In the genomic region with DNA sequence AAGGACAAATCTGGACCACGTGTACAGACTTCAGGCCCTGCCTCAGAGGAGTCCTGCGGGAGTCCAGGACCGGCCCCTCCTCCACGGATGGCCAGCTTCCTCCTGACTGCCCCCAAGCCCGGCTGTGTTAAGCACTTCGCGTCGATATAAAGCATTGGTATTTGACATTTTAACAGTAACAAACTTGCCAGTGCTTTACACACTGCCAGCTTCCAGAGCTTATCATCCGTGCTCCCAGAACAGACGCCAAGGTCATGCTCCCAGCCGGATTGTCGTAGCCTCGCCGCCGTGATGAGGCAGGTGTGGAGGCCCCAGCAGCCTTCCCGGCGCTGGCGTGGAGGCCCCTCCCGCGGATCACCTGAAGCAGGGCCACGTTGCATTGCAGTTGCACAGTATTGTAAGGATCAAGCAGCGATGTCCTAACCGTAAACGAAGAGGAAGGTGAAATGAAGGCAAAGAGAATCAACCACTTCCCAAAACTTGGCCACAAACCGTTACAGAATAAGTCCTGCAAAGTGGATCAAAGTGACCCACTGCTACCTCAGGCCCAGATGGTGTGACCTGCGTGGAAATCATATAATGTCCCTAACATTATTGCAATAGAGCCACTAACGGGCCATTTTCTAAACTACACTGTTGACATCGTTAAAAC, we compare ENCODE assay signal across 12 cellular contexts. TPM values are rescaled to one million over a fixed set of nuclear protein-coding genes. Genes with fewer than 3 reads are reported as not detected.
DNase-seq lines count a peak whose midpoint lies in the region; ATAC-seq and TF ChIP-seq lines count a peak whose summit lies in the region.
"Had no signal": no experiment of that assay in that cellular context is flagged by ENCODE, and none has a peak within 500 bp of the region (broad histone marks: within the 10 kb centered on the region; RNA-seq: fewer than 3 reads in every experiment).

No MANE protein-coding gene starts in this region.

- H3K27ac Mint-ChIP-seq in activated naive CD4-positive, alpha-beta T cell treated with anti-CD3 and anti-CD28 coated beads, Interleukin-2, amount 50 U/mL, for 24 hours = peak overlapping the region; percentile 8
- H3K27ac Mint-ChIP-seq in activated naive CD8-positive, alpha-beta T cell treated with anti-CD3 and anti-CD28 coated beads for 36 hours = peak overlapping the region; percentile 62

- no peak overlapping the region for H3K4me3 Mint-ChIP-seq in activated naive CD4-positive, alpha-beta T cell treated with anti-CD3 and anti-CD28 coated beads, Interleukin-2, amount 50 U/mL, for 24 hours
- no peak overlapping the region for H3K4me3 Mint-ChIP-seq in activated naive CD8-positive, alpha-beta T cell treated with anti-CD3 and anti-CD28 coated beads for 36 hours

- H3K4me1 Mint-ChIP-seq in activated naive CD4-positive, alpha-beta T cell treated with anti-CD3 and anti-CD28 coated beads, Interleukin-2, amount 50 U/mL, for 24 hours = peaks cover 24% of the 10 kb centered on the region
- peaks cover 19% of the 10 kb centered on the region for H3K4me1 Mint-ChIP-seq in activated naive CD8-positive, alpha-beta T cell treated with anti-CD3 and anti-CD28 coated beads for 36 hours

- H3K9me3 ChIP-seq in left lung (no peaks in the 10 kb centered on the region), thyroid gland (no peaks in the 10 kb centered on the region)
- H3K9me3 ChIP-seq: SJSA1 had no signal

- peaks cover 0 to 43% of the 10 kb centered on the region in 2 donors for H3K4me1 ChIP-seq in left lung
- H3K4me1 ChIP-seq in thyroid gland = peaks cover 10 to 15% of the 10 kb centered on the region in 2 donors
- H3K4me1 ChIP-seq: SJSA1 had no signal

- no peaks in the 10 kb centered on the region for H3K27me3 ChIP-seq in left lung
- no peaks in the 10 kb centered on the region for H3K27me3 ChIP-seq in thyroid gland
- H3K27me3 ChIP-seq: SJSA1 had no signal

- H3K4me3 ChIP-seq in left lung = no peak overlapping the region
- H3K4me3 ChIP-seq in thyroid gland (replicated peaks in 1 of 3) = no peak overlapping the region
- H3K4me3 ChIP-seq: SJSA1 had no signal

- 84% methylated on average over 28 of the region's 28 CpGs for WGBS in thyroid gland, 2 donors

- H3K36me3 Mint-ChIP-seq in activated naive CD4-positive, alpha-beta T cell treated with anti-CD3 and anti-CD28 coated beads, Interleukin-2, amount 50 U/mL, for 24 hours = peaks cover 2% of the 10 kb centered on the region
- H3K36me3 Mint-ChIP-seq in activated naive CD8-positive, alpha-beta T cell treated with anti-CD3 and anti-CD28 coated beads for 36 hours = peaks cover 11% of the 10 kb centered on the region

- H3K27me3 Mint-ChIP-seq in activated naive CD4-positive, alpha-beta T cell treated with anti-CD3 and anti-CD28 coated beads, Interleukin-2, amount 50 U/mL, for 24 hours = no peaks in the 10 kb centered on the region
- H3K27me3 Mint-ChIP-seq in activated naive CD8-positive, alpha-beta T cell treated with anti-CD3 and anti-CD28 coated beads for 36 hours = no peaks in the 10 kb centered on the region

- H3K36me3 ChIP-seq in left lung = peaks cover 0 to 68% of the 10 kb centered on the region in 2 donors
- peaks cover 45% of the 10 kb centered on the region in 2 donors for H3K36me3 ChIP-seq in thyroid gland

- H3K27ac ChIP-seq in left lung = peak overlapping the region in 1 of 2 donors; percentile 55
- H3K27ac ChIP-seq in thyroid gland = peak overlapping the region in 2 of 3 donors; percentile 39 to 52
- H3K27ac ChIP-seq: SJSA1 had no signal

- peak; percentile 28 for ATAC-seq in left lung
- no peak for ATAC-seq in esophagus mucosa
- ATAC-seq in GM21576 (IDR thresholded peaks at IDR 0.05; ENCODE audit: unreplicated experiment) = no peak
- ATAC-seq: HCT116 had no signal

- DNase-seq in activated naive CD4-positive, alpha-beta T cell (lab: John Stamatoyannopoulos, UW) = no peak
- no peak for DNase-seq in activated naive CD8-positive, alpha-beta T cell treated with anti-CD3 and anti-CD28 coated beads for 36 hours
- no peak for DNase-seq in left lung
- DNase-seq in thyroid gland = no peak
- DNase-seq in dedifferentiated amniotic fluid mesenchymal stem cell (ENCODE audit: extremely low spot score) = no peak
- DNase-seq: NCI-H526; stimulated activated CD4-positive, alpha-beta T cell treated with anti-CD3 and anti-CD28 coated beads, Interleukin-15, amount 100 ng/mL, for 24 hours had no signal

- no peak for TF ChIP-seq CTCF in left lung (IDR thresholded peaks at IDR 0.05)
- no peak for TF ChIP-seq CTCF in thyroid gland (IDR thresholded peaks at IDR 0.05)

- TF ChIP-seq POLR2A in thyroid gland (IDR thresholded peaks at IDR 0.05) = no peak

- no peaks in the 10 kb centered on the region for H3K9me3 Mint-ChIP-seq in activated naive CD4-positive, alpha-beta T cell treated with anti-CD3 and anti-CD28 coated beads, Interleukin-2, amount 50 U/mL, for 24 hours
- H3K9me3 Mint-ChIP-seq in activated naive CD8-positive, alpha-beta T cell treated with anti-CD3 and anti-CD28 coated beads for 36 hours = no peaks in the 10 kb centered on the region

- intact Hi-C loops in left lung (cut with DNase I) (no loop called here), thyroid gland (cut with DNase I) (no loop called here)

RNA-seq across cellular contexts. Expression of a gene that starts 51.7 kb away (rescaled TPM):
- 10 to 100 TPM; 38.1 to 41.3 TPM for total RNA-seq in activated naive CD8-positive, alpha-beta T cell treated with anti-CD3 and anti-CD28 coated beads for 36 hours
- total RNA-seq in left lung = 10 to 100 TPM; 25.0 to 34.1 TPM
- 10 to 100 TPM; 74.6 to 84.7 (median 81.5) TPM for total RNA-seq in thyroid gland
- total RNA-seq in esophagus mucosa = 21.9 TPM
